ENCODE assay signal across 1 cellular context in the genomic region with DNA sequence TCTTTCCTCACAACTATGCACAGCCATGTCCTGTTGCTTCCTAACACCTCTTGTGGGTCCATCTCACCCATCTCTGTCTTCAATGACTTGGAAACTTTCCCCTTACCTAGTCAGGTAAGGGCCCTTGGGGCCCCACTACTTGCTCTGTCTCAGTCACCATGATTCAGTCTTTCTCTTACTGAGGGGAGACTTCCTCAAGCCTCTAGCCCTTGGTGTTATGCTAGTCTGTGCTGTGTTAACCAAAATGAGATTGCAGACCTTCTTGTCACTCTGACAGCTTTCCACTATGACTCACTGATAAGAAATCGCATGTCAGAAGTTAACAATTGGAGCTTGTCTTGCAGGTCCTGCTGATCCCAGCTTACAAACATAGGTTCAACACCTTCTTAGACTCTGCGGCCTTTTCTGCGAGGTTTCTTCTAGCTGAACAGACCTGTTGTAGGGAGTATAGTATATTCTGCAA.
TF ChIP-seq lines count a peak whose summit lies in the region.

No MANE protein-coding gene starts in this region.

TF ChIP-seq in K562, 482 proteins besides CTCF, POLR2A, EP300 and RAD21 (continued from another document and continues in another):
- TF ChIP-seq, protein P1, sequence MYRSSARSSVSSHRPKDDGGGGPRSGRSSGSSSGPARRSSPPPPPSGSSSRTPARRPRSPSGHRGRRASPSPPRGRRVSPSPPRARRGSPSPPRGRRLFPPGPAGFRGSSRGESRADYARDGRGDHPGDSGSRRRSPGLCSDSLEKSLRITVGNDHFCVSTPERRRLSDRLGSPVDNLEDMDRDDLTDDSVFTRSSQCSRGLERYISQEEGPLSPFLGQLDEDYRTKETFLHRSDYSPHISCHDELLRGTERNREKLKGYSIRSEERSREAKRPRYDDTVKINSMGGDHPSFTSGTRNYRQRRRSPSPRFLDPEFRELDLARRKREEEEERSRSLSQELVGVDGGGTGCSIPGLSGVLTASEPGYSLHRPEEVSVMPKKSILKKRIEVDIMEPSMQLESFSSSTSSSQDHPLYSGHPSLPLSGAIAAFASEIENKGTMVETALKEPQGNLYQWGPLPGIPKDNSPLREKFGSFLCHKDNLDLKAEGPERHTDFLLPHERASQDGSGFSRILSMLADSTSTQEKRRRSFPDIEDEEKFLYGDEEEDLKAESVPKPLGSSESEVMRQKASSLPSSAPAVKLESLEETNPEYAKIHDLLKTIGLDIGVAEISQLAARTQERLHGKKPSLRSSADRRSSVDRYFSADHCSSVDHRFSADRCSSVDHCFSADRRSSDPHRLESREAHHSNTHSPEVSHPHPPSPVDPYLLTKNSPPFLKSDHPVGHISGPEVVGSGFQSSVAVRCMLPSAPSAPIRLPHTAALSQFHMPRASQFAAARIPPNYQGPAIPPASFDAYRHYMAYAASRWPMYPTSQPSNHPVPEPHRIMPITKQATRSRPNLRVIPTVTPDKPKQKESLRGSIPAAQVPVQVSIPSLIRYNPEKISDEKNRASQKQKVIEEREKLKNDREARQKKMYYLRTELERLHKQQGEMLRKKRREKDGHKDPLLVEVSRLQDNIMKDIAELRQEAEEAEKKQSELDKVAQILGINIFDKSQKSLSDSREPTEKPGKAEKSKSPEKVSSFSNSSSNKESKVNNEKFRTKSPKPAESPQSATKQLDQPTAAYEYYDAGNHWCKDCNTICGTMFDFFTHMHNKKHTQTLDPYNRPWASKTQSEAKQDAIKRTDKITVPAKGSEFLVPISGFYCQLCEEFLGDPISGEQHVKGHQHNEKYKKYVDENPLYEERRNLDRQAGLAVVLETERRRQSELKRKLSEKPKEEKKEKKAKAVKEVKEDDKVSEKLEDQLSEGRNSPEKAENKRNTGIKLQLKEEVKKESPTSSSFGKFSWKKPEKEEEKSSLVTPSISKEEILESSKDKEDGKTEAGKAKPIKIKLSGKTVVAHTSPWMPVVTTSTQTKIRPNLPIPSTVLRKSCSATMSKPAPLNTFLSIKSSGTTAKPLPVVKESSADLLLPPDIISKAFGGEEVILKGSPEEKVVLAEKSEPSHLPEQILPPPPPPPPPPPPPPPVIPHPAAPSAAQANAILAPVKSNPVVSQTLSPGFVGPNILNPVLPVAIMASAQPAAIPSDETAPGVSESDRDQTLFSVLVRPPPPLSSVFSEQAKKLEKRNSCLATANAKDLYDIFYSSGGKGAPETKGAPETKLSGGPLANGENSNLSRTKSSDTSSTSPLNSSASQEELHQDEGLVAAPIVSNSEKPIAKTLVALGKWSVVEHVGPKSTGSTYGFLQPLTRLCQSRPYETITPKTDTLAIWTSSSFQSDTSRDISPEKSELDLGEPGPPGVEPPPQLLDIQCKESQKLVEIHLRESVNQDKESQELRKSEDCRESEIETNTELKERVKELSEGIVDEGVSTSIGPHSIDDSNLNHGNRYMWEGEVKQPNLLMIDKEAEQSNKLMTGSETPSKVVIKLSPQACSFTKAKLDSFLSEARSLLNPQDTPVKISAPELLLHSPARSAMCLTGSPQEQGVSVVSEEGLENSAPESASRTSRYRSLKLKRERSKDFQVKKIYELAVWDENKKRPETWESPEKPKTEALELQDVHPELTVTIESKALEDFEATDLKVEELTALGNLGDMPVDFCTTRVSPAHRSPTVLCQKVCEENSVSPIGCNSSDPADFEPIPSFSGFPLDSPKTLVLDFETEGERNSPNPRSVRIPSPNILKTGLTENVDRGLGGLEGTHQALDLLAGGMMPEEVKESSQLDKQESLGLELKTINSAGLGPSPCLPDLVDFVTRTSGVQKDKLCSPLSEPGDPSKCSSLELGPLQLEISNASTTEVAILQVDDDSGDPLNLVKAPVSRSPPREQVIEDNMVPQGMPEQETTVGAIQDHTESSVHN (IDR thresholded peaks at IDR 0.05; ENCODE audit: borderline replicate concordance in 1 of 2, low read depth in 1 of 2): 0 out of 4 replicates have a peak, but pooled peaks of 1 of the 2 experiments have one; percentile 28
- TF ChIP-seq ZNF23 (CRISPR knock-in tag; IDR thresholded peaks at IDR 0.05): no peak
- peak; percentile 98 for TF ChIP-seq DPF2 (IDR thresholded peaks at IDR 0.05)
- TF ChIP-seq, protein P2, sequence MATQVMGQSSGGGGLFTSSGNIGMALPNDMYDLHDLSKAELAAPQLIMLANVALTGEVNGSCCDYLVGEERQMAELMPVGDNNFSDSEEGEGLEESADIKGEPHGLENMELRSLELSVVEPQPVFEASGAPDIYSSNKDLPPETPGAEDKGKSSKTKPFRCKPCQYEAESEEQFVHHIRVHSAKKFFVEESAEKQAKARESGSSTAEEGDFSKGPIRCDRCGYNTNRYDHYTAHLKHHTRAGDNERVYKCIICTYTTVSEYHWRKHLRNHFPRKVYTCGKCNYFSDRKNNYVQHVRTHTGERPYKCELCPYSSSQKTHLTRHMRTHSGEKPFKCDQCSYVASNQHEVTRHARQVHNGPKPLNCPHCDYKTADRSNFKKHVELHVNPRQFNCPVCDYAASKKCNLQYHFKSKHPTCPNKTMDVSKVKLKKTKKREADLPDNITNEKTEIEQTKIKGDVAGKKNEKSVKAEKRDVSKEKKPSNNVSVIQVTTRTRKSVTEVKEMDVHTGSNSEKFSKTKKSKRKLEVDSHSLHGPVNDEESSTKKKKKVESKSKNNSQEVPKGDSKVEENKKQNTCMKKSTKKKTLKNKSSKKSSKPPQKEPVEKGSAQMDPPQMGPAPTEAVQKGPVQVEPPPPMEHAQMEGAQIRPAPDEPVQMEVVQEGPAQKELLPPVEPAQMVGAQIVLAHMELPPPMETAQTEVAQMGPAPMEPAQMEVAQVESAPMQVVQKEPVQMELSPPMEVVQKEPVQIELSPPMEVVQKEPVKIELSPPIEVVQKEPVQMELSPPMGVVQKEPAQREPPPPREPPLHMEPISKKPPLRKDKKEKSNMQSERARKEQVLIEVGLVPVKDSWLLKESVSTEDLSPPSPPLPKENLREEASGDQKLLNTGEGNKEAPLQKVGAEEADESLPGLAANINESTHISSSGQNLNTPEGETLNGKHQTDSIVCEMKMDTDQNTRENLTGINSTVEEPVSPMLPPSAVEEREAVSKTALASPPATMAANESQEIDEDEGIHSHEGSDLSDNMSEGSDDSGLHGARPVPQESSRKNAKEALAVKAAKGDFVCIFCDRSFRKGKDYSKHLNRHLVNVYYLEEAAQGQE (CRISPR knock-in tag; IDR thresholded peaks at IDR 0.05; ENCODE audit: low read depth): no peak
- no peak for TF ChIP-seq SRSF3 (IDR thresholded peaks at IDR 0.05; ENCODE audit: insufficient read depth, low read length)
- TF ChIP-seq, protein P3, sequence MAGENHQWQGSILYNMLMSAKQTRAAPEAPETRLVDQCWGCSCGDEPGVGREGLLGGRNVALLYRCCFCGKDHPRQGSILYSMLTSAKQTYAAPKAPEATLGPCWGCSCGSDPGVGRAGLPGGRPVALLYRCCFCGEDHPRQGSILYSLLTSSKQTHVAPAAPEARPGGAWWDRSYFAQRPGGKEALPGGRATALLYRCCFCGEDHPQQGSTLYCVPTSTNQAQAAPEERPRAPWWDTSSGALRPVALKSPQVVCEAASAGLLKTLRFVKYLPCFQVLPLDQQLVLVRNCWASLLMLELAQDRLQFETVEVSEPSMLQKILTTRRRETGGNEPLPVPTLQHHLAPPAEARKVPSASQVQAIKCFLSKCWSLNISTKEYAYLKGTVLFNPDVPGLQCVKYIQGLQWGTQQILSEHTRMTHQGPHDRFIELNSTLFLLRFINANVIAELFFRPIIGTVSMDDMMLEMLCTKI (IDR thresholded peaks at IDR 0.05; ENCODE audit: partially characterized antibody): no peak
- peak; percentile 81 for TF ChIP-seq CBFA2T2 (conservative IDR thresholded peaks at IDR 0.05)
- no peak for TF ChIP-seq NR2C1 (IDR thresholded peaks at IDR 0.05)
- TF ChIP-seq NR2C1 (tag; IDR thresholded peaks at IDR 0.05): no peak
- TF ChIP-seq RNF2 (IDR thresholded peaks at IDR 0.05): peak; percentile 68; the same call in 1 of the 2 replicates
- no peak for TF ChIP-seq ZNF764 (CRISPR knock-in tag; IDR thresholded peaks at IDR 0.05; ENCODE audit: low read depth)
- TF ChIP-seq CCNT2 (IDR thresholded peaks at IDR 0.05; ENCODE audit: borderline replicate concordance, extremely low read depth, insufficient read length, low read depth, low read length): peak; percentile 44
- TF ChIP-seq, protein P4, sequence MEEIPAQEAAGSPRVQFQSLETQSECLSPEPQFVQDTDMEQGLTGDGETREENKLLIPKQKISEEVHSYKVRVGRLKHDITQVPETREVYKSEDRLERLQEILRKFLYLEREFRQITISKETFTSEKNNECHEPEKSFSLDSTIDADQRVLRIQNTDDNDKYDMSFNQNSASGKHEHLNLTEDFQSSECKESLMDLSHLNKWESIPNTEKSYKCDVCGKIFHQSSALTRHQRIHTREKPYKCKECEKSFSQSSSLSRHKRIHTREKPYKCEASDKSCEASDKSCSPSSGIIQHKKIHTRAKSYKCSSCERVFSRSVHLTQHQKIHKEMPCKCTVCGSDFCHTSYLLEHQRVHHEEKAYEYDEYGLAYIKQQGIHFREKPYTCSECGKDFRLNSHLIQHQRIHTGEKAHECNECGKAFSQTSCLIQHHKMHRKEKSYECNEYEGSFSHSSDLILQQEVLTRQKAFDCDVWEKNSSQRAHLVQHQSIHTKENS (CRISPR knock-in tag; IDR thresholded peaks at IDR 0.05): no peak
- no peak for TF ChIP-seq KAT7 (CRISPR knock-in tag; IDR thresholded peaks at IDR 0.05; ENCODE audit: borderline replicate concordance)
- TF ChIP-seq CREM (IDR thresholded peaks at IDR 0.05; ENCODE audit: low read depth): peak; percentile 70
- TF ChIP-seq KHSRP (IDR thresholded peaks at IDR 0.05): no peak
- TF ChIP-seq HEY1 (CRISPR knock-in tag; IDR thresholded peaks at IDR 0.05; ENCODE audit: borderline replicate concordance): no peak
- TF ChIP-seq BRD9 (IDR thresholded peaks at IDR 0.05; ENCODE audit: low read depth, partially characterized antibody): peak; percentile 90
- TF ChIP-seq, protein P5, sequence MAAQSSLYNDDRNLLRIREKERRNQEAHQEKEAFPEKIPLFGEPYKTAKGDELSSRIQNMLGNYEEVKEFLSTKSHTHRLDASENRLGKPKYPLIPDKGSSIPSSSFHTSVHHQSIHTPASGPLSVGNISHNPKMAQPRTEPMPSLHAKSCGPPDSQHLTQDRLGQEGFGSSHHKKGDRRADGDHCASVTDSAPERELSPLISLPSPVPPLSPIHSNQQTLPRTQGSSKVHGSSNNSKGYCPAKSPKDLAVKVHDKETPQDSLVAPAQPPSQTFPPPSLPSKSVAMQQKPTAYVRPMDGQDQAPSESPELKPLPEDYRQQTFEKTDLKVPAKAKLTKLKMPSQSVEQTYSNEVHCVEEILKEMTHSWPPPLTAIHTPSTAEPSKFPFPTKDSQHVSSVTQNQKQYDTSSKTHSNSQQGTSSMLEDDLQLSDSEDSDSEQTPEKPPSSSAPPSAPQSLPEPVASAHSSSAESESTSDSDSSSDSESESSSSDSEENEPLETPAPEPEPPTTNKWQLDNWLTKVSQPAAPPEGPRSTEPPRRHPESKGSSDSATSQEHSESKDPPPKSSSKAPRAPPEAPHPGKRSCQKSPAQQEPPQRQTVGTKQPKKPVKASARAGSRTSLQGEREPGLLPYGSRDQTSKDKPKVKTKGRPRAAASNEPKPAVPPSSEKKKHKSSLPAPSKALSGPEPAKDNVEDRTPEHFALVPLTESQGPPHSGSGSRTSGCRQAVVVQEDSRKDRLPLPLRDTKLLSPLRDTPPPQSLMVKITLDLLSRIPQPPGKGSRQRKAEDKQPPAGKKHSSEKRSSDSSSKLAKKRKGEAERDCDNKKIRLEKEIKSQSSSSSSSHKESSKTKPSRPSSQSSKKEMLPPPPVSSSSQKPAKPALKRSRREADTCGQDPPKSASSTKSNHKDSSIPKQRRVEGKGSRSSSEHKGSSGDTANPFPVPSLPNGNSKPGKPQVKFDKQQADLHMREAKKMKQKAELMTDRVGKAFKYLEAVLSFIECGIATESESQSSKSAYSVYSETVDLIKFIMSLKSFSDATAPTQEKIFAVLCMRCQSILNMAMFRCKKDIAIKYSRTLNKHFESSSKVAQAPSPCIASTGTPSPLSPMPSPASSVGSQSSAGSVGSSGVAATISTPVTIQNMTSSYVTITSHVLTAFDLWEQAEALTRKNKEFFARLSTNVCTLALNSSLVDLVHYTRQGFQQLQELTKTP (IDR thresholded peaks at IDR 0.05; ENCODE audit: low read depth in 1 of 2, partially characterized antibody in 2 of 2): peak in 1 of 2 experiments; percentile 47
- TF ChIP-seq C11orf30 (IDR thresholded peaks at IDR 0.05; ENCODE audit: low read depth): peak; percentile 83
- peak; percentile 47; the same call in 1 of the 2 replicates for TF ChIP-seq NCOA1 (IDR thresholded peaks at IDR 0.05; ENCODE audit: low read depth)
- TF ChIP-seq XRCC5 (IDR thresholded peaks at IDR 0.05; ENCODE audit: low read depth, low read length): no peak
- TF ChIP-seq ZBTB17 (CRISPR knock-in tag; IDR thresholded peaks at IDR 0.05): no peak
- peak; percentile 39; the same call in 1 of the 2 replicates for TF ChIP-seq SPI1 (IDR thresholded peaks at IDR 0.05; ENCODE audit: borderline replicate concordance, low read depth, low read length)
- TF ChIP-seq, protein P6, sequence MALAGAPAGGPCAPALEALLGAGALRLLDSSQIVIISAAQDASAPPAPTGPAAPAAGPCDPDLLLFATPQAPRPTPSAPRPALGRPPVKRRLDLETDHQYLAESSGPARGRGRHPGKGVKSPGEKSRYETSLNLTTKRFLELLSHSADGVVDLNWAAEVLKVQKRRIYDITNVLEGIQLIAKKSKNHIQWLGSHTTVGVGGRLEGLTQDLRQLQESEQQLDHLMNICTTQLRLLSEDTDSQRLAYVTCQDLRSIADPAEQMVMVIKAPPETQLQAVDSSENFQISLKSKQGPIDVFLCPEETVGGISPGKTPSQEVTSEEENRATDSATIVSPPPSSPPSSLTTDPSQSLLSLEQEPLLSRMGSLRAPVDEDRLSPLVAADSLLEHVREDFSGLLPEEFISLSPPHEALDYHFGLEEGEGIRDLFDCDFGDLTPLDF (CRISPR knock-in tag; IDR thresholded peaks at IDR 0.05): no peak
- peak; percentile 78 for TF ChIP-seq MAFG (tag; conservative IDR thresholded peaks at IDR 0.05)
- TF ChIP-seq, protein P7, sequence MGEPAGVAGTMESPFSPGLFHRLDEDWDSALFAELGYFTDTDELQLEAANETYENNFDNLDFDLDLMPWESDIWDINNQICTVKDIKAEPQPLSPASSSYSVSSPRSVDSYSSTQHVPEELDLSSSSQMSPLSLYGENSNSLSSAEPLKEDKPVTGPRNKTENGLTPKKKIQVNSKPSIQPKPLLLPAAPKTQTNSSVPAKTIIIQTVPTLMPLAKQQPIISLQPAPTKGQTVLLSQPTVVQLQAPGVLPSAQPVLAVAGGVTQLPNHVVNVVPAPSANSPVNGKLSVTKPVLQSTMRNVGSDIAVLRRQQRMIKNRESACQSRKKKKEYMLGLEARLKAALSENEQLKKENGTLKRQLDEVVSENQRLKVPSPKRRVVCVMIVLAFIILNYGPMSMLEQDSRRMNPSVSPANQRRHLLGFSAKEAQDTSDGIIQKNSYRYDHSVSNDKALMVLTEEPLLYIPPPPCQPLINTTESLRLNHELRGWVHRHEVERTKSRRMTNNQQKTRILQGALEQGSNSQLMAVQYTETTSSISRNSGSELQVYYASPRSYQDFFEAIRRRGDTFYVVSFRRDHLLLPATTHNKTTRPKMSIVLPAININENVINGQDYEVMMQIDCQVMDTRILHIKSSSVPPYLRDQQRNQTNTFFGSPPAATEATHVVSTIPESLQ (CRISPR knock-in tag; IDR thresholded peaks at IDR 0.05): no peak
- peak; percentile 83 for TF ChIP-seq SMARCC2 (IDR thresholded peaks at IDR 0.05; ENCODE audit: low read depth)
- TF ChIP-seq TAL1 (IDR thresholded peaks at IDR 0.05): peak; percentile 69
- no peak for TF ChIP-seq ZNF3 (CRISPR knock-in tag; IDR thresholded peaks at IDR 0.05)
- 0 out of 2 replicates have a peak, but pooled peaks have one; percentile 38 for TF ChIP-seq SMAD4 (CRISPR knock-in tag; conservative IDR thresholded peaks at IDR 0.05)
- 0 out of 2 replicates have a peak, but pooled peaks have one; percentile 23 for TF ChIP-seq PML (IDR thresholded peaks at IDR 0.05; ENCODE audit: low read length)
- TF ChIP-seq ZEB2 (IDR thresholded peaks at IDR 0.05): peak; percentile 82
- peak; percentile 81 to 84 for TF ChIP-seq KDM1A (IDR thresholded peaks at IDR 0.05)
- TF ChIP-seq NCOA4 (IDR thresholded peaks at IDR 0.05; ENCODE audit: partially characterized antibody): no peak
- 0 out of 2 replicates have a peak, but pooled peaks have one; percentile 54 for TF ChIP-seq LCOR (CRISPR knock-in tag; IDR thresholded peaks at IDR 0.05)
- TF ChIP-seq TRIM24 (IDR thresholded peaks at IDR 0.05): peak; percentile 73 to 87
- TF ChIP-seq SMARCA4 (IDR thresholded peaks at IDR 0.05): peak; percentile 97
